In genomic region chr1:235159930-235160329, GRCh38 we compare ENCODE assay signal across 8 cellular contexts. TPM values are rescaled to one million over a fixed set of nuclear protein-coding genes. Genes with fewer than 3 reads are reported as not detected.
DNase-seq lines count a peak whose midpoint lies in the region; ATAC-seq and TF ChIP-seq lines count a peak whose summit lies in the region.
"Not testable (repeated sequence)": the region's sequence is repeated elsewhere in the genome, so short reads cannot be mapped to it uniquely, and the experiment has no call there.

No MANE protein-coding gene starts in this region.

- H4K20me1 ChIP-seq in GM23338 (replicated peaks; ENCODE audit: insufficient read depth): peaks cover 13% of the 10 kb centered on the region; the same call in 1 of the 2 replicates
- not testable (repeated sequence) for H4K20me1 ChIP-seq in mammary epithelial cell (ENCODE audit: insufficient read depth, low read length)

- in situ Hi-C loops in mammary epithelial cell (cut with MboI; ENCODE audit: low sequenced_read_pairs in 2 of 2): not testable (repeated sequence)

- intact Hi-C loops in mammary epithelial cell (cut with micrococcal nuclease): loop anchor here (2.0 kb wide), 3 partner anchors 31 to 257 kb away; partner anchors contain the start of genes ARID4B, GGPS1 and TOMM20

- dilution Hi-C loops in mammary epithelial cell (cut with HindIII; ENCODE audit: low sequenced_read_pairs): not testable (repeated sequence)

- BruUV-seq in mammary epithelial cell (replicated peaks; lab: Mats Ljungman, UMichigan): not testable (repeated sequence)

- not testable (repeated sequence) for H3K4me1 ChIP-seq in GM23338 (ENCODE audit: insufficient read depth); NT2/D1 (ENCODE audit: insufficient read depth, insufficient read length)
- H3K4me1 ChIP-seq in mammary epithelial cell (ENCODE audit: insufficient read depth, low read length) (peaks cover 12% of the 10 kb centered on the region), mucosa of stomach (ENCODE audit: control insufficient read depth, insufficient read depth, low read length) (peaks cover 16% of the 10 kb centered on the region), skeletal muscle satellite cell (ENCODE audit: control insufficient read depth, insufficient read depth, low read length) (peaks cover 14% of the 10 kb centered on the region)

- not testable (repeated sequence) for H3K27ac Mint-ChIP-seq in GM23338
- H3K27ac Mint-ChIP-seq in activated CD4-positive, alpha-beta memory T cell treated with anti-CD3 and anti-CD28 coated beads, Interleukin-2, amount 10 ng/mL, durations not matched to agents 7 days and 5 days: peak overlapping the region; percentile 95

- not testable (repeated sequence) for H3K9me3 ChIP-seq in AG04450 (ENCODE audit: control insufficient read depth, insufficient read depth, low read length); NT2/D1 (ENCODE audit: insufficient read depth, low read length); mammary epithelial cell (replicated peaks; ENCODE audit: insufficient read depth, low read length); mucosa of stomach (ENCODE audit: control insufficient read depth, low read length); skeletal muscle satellite cell (replicated peaks; ENCODE audit: low read length)

- CTCF ChIA-PET in AG04450 (lab: Charles Lee): interaction anchor here (3.2 kb wide), 1 partner anchor 256 kb away, joined by 16 read pairs; no protein-coding TSS in a partner anchor
- CTCF ChIA-PET in activated CD4-positive, alpha-beta memory T cell treated with anti-CD3 and anti-CD28 coated beads, Interleukin-2, amount 10 ng/mL, durations not matched to agents 7 days and 5 days (lab: Charles Lee): interaction anchor here (0.9 to 1.9 kb wide), 4 partner anchors 12 to 345 kb away, joined by 3 to 19 read pairs (median 4); no protein-coding TSS in a partner anchor
- CTCF ChIA-PET in mammary epithelial cell (lab: Charles Lee; ENCODE audit: low non-redundant PET): not testable (repeated sequence)

- not testable (repeated sequence) for DNase-seq in AG04450 (ENCODE audit: low read depth, low spot score); GM23338 (ENCODE audit: low spot score); NT2/D1 (ENCODE audit: low read depth, low spot score); activated CD4-positive, alpha-beta memory T cell treated with anti-CD3 and anti-CD28 coated beads, Interleukin-2, amount 10 ng/mL, durations not matched to agents 7 days and 5 days; mammary epithelial cell; fibroblast of the aortic adventitia (ENCODE audit: low read depth)

- H3K79me2 ChIP-seq in GM23338 (replicated peaks; ENCODE audit: insufficient read depth) (peaks cover 43% of the 10 kb centered on the region), mammary epithelial cell (ENCODE audit: insufficient read depth, low read length) (peaks cover 51% of the 10 kb centered on the region)

- not testable (repeated sequence) for H2AFZ ChIP-seq in GM23338; mammary epithelial cell (ENCODE audit: low read depth, low read length)

- POLR2A ChIA-PET in AG04450 (lab: Yijun Ruan, JAX): not testable (repeated sequence)
- POLR2A ChIA-PET in activated CD4-positive, alpha-beta memory T cell treated with anti-CD3 and anti-CD28 coated beads, Interleukin-2, amount 10 ng/mL, durations not matched to agents 7 days and 5 days (lab: Charles Lee): interaction anchor here (1.0 to 3.5 kb wide), 12 partner anchors 9 to 548 kb away, joined by 3 to 36 read pairs (median 6); partner anchors contain the start of genes ARID4B, GGPS1 and TOMM20

- not testable (repeated sequence) for ATAC-seq in GM23338

- not testable (repeated sequence) for TF ChIP-seq CTCF in AG04450 (IDR thresholded peaks at IDR 0.05; ENCODE audit: low read depth, low read length); GM23338 (conservative IDR thresholded peaks at IDR 0.05; ENCODE audit: low read depth in 2 of 2); mammary epithelial cell (conservative IDR thresholded peaks at IDR 0.05 in 1 of 2, IDR thresholded peaks at IDR 0.05 in 1 of 2; ENCODE audit: extremely low read depth in 1 of 2, insufficient read depth in 1 of 2, low read depth in 1 of 2, low read length in 2 of 2); fibroblast of the aortic adventitia (IDR thresholded peaks at IDR 0.05; ENCODE audit: insufficient read depth, low read length)

- peak overlapping the region; percentile 98 for H3K9ac ChIP-seq in NT2/D1 (ENCODE audit: insufficient read length, low read depth)
- peak overlapping the region; percentile 93 for H3K9ac ChIP-seq in mammary epithelial cell (ENCODE audit: insufficient read depth, low read length)
- not testable (repeated sequence) for H3K9ac ChIP-seq in mucosa of stomach (ENCODE audit: low read length)
- peak overlapping the region; percentile 94 for H3K9ac ChIP-seq in skeletal muscle satellite cell (ENCODE audit: low read depth, low read length)

- H3K27me3 Mint-ChIP-seq in GM23338 (ENCODE audit: insufficient read depth, low read depth, poor library complexity); activated CD4-positive, alpha-beta memory T cell treated with anti-CD3 and anti-CD28 coated beads, Interleukin-2, amount 10 ng/mL, durations not matched to agents 7 days and 5 days: not testable (repeated sequence)

- 56% methylated on average over 9 of the region's 9 CpGs for WGBS in mammary epithelial cell (ENCODE audit: low coverage, missing lambda C conversion rate)

- not testable (repeated sequence) for H3K4me1 Mint-ChIP-seq in GM23338
- H3K4me1 Mint-ChIP-seq in activated CD4-positive, alpha-beta memory T cell treated with anti-CD3 and anti-CD28 coated beads, Interleukin-2, amount 10 ng/mL, durations not matched to agents 7 days and 5 days: peaks cover 26% of the 10 kb centered on the region

- not testable (repeated sequence) for H3K27ac ChIP-seq in AG04450 (ENCODE audit: low read depth, low read length); GM23338 (ENCODE audit: low read depth)
- peak overlapping the region; percentile 90 for H3K27ac ChIP-seq in mammary epithelial cell (ENCODE audit: insufficient read depth, low read depth, low read length)

- H3K4me3 Mint-ChIP-seq in GM23338: peak overlapping the region; percentile 95
- peak overlapping the region; percentile 98 for H3K4me3 Mint-ChIP-seq in activated CD4-positive, alpha-beta memory T cell treated with anti-CD3 and anti-CD28 coated beads, Interleukin-2, amount 10 ng/mL, durations not matched to agents 7 days and 5 days

- H3K4me3 ChIP-seq in AG04450 (ENCODE audit: low read depth, low read length) (peak overlapping the region; percentile 97), GM23338 (peak overlapping the region; percentile 77), NT2/D1 (ENCODE audit: insufficient read length, low read depth) (peak overlapping the region; percentile 99), mammary epithelial cell (replicated peaks in 1 of 3; ENCODE audit: insufficient read depth in 1 of 3, low read depth in 2 of 3, low read length in 3 of 3) (peak overlapping the region; percentile 76 to 94 (median 81)), fibroblast of the aortic adventitia (ENCODE audit: low read depth, low read length) (peak overlapping the region; percentile 95), mucosa of stomach (ENCODE audit: low read length) (peak overlapping the region; percentile 68), skeletal muscle satellite cell (ENCODE audit: low read length) (peak overlapping the region; percentile 88)

- H3K36me3 ChIP-seq in GM23338 (ENCODE audit: insufficient read depth): peaks cover 23% of the 10 kb centered on the region
- H3K36me3 ChIP-seq in NT2/D1 (ENCODE audit: insufficient read depth, insufficient read length, low read length): peaks cover 51% of the 10 kb centered on the region
- H3K36me3 ChIP-seq in mammary epithelial cell (ENCODE audit: insufficient read depth, low read length): peaks cover 24% of the 10 kb centered on the region
- not testable (repeated sequence) for H3K36me3 ChIP-seq in mucosa of stomach (ENCODE audit: control insufficient read depth, insufficient read depth, low read length)
- H3K36me3 ChIP-seq in skeletal muscle satellite cell (ENCODE audit: insufficient read depth, low read length): peaks cover 32% of the 10 kb centered on the region

- not testable (repeated sequence) for H3K27me3 ChIP-seq in AG04450 (ENCODE audit: control insufficient read depth, insufficient read depth, low read length); GM23338 (ENCODE audit: insufficient read depth); NT2/D1 (ENCODE audit: insufficient read depth, insufficient read length); mammary epithelial cell (ENCODE audit: insufficient read depth, low read length); mucosa of stomach (ENCODE audit: control insufficient read depth, insufficient read depth, low read length); skeletal muscle satellite cell (ENCODE audit: control insufficient read depth, insufficient read depth, low read length)

- not testable (repeated sequence) for H3K9me2 ChIP-seq in GM23338 (ENCODE audit: insufficient read depth)

- not testable (repeated sequence) for H3K9me3 Mint-ChIP-seq in GM23338; activated CD4-positive, alpha-beta memory T cell treated with anti-CD3 and anti-CD28 coated beads, Interleukin-2, amount 10 ng/mL, durations not matched to agents 7 days and 5 days

- H3K4me2 ChIP-seq in GM23338 (peak overlapping the region; percentile 85), mammary epithelial cell (ENCODE audit: insufficient read depth, low read depth, low read length) (peak overlapping the region; percentile 85), skeletal muscle satellite cell (ENCODE audit: low read length) (peak overlapping the region; percentile 91)

- not testable (repeated sequence) for H3F3A ChIP-seq in GM23338 (replicated peaks; ENCODE audit: low read depth)

- peaks cover 17% of the 10 kb centered on the region; the same call in 2 of the 3 replicates for H3K36me3 Mint-ChIP-seq in GM23338 (ENCODE audit: low read depth)
- H3K36me3 Mint-ChIP-seq in activated CD4-positive, alpha-beta memory T cell treated with anti-CD3 and anti-CD28 coated beads, Interleukin-2, amount 10 ng/mL, durations not matched to agents 7 days and 5 days (ENCODE audit: low read depth): peaks cover 22% of the 10 kb centered on the region

RNA-seq across cellular contexts. Expression of gene RBM34, which starts 1.1 kb away (rescaled TPM):
- 32.3 and 47.0 TPM in 2 replicates for polyA plus RNA-seq in AG04450 (2011; rRNA removed)
- polyA minus RNA-seq in AG04450 (2011; rRNA and poly(A)+ RNA removed): 25.4 and 26.2 TPM in 2 replicates
- total RNA-seq in GM23338 (2014; rRNA removed; shearing (Covaris generic)): 51.8 and 55.1 TPM in 2 replicates
- polyA plus RNA-seq in GM23338 (2016; fragmentation: Nextera tagmentation; extraction: Ambion mirVana): 177 and 197 TPM in 2 replicates
- total RNA-seq in activated CD4-positive, alpha-beta memory T cell treated with anti-CD3 and anti-CD28 coated beads, Interleukin-2, amount 10 ng/mL, durations not matched to agents 7 days and 5 days: 100 to 1,000 TPM in 1 of 2 experiments, 10 to 100 TPM in 1; 95.7 to 102 TPM
- total RNA-seq in mammary epithelial cell: 10 to 100 TPM; 44.8 to 96.2 TPM
- 28.4 TPM for polyA plus RNA-seq in mammary epithelial cell
- polyA minus RNA-seq in mammary epithelial cell: 32.6 TPM
- 55.2 and 118 TPM in 2 replicates for total RNA-seq in fibroblast of the aortic adventitia (ENCODE audit: low replicate concordance)
- total RNA-seq in skeletal muscle satellite cell (2012; rRNA removed): 45.6 and 53.5 TPM in 2 replicates

RNA-seq across cellular contexts. Expression of gene TOMM20, which starts 31.3 kb away (rescaled TPM):
- polyA plus RNA-seq in AG04450 (2011; rRNA removed): 82.2 and 94.0 TPM in 2 replicates
- polyA minus RNA-seq in AG04450 (2011; rRNA and poly(A)+ RNA removed): 30.5 and 49.9 TPM in 2 replicates
- 138 and 159 TPM in 2 replicates for total RNA-seq in GM23338 (2014; rRNA removed; shearing (Covaris generic))
- 116 and 138 TPM in 2 replicates for polyA plus RNA-seq in GM23338 (2016; fragmentation: Nextera tagmentation; extraction: Ambion mirVana)
- total RNA-seq in activated CD4-positive, alpha-beta memory T cell treated with anti-CD3 and anti-CD28 coated beads, Interleukin-2, amount 10 ng/mL, durations not matched to agents 7 days and 5 days: 10 to 100 TPM; 81.4 to 89.3 TPM
- 100 to 1,000 TPM in 1 of 2 donors, 10 to 100 TPM in 1; 96.5 to 102 TPM for total RNA-seq in mammary epithelial cell
- polyA plus RNA-seq in mammary epithelial cell: 54.8 TPM
- 44.8 TPM for polyA minus RNA-seq in mammary epithelial cell
- 96.5 and 107 TPM in 2 replicates for total RNA-seq in fibroblast of the aortic adventitia (ENCODE audit: low replicate concordance)
- 90.2 and 104 TPM in 2 replicates for total RNA-seq in skeletal muscle satellite cell (2012; rRNA removed)
